ENCODE assay signal across 6 cellular contexts in the genomic region with DNA sequence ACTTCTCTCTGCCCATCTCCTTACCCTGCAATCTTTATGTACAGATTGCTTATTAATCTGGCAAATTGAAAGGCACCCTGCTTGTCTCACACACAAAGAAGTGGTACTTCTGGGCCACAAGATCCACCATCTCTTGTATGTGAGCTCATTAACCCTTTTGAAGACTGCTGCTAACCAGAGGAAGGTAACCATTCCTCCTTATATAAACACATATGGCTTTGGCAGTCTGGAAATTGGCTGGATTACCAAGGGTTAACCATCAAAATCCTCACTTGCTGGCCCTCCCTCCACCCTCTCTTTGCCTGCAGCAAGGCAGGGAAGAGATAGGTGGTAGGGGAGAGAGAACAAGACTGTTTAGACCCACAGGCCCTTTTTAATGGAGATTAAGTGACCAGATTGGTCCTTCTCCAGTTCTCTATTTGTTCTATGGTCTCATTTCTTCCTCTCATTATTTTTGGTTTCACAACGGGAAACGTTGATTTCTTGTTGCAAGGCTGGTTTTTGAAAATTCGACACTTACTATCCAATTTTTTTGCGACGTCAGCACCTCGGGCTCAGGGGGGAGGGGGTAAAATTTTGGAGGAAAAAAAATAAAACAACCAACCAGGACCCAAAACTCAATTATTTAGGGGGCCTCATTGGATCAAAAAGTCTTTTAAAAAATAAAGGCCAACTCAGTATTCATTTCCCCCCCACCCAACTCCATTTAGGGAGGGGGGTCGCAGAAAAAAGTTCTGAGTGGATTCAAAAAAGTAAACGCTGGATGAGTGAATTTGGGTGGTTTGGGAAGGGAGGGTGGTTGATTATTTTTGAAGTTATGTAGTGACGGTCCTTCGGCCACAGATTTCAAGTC. TPM values are rescaled to one million over a fixed set of nuclear protein-coding genes. Genes with fewer than 3 reads are reported as not detected.
DNase-seq lines count a peak whose midpoint lies in the region; ATAC-seq and TF ChIP-seq lines count a peak whose summit lies in the region.

No MANE protein-coding gene starts in this region.

- H3K36me3 ChIP-seq in H7 (replicated peaks; ENCODE audit: control insufficient read depth, insufficient read depth, low read length) = peaks cover 11% of the 10 kb centered on the region
- peaks cover 51% of the 10 kb centered on the region for H3K36me3 ChIP-seq in OCI-LY3 (replicated peaks; ENCODE audit: low read depth, low read length)

- ATAC-seq in HG03439 (IDR thresholded peaks at IDR 0.05; ENCODE audit: unreplicated experiment) = no peak
- no peak for ATAC-seq in HG03521 (IDR thresholded peaks at IDR 0.05; ENCODE audit: unreplicated experiment)

- H3K27me3 Mint-ChIP-seq in osteocyte (ENCODE audit: unreplicated experiment) = no peaks in the 10 kb centered on the region

- TF ChIP-seq CTCF in OCI-LY3 (IDR thresholded peaks at IDR 0.05; ENCODE audit: low read depth, low read length) (no peak), dorsolateral prefrontal cortex (IDR thresholded peaks at IDR 0.05 in 54 of 56, conservative IDR thresholded peaks at IDR 0.05 in 2 of 56; ENCODE audit: low read depth in 1 of 56, partially characterized antibody in 56 of 56) (no peak), osteocyte (IDR thresholded peaks at IDR 0.05) (no peak)

- H3K9ac ChIP-seq in OCI-LY3 (ENCODE audit: low read length) = peak overlapping the region; percentile 100

- H3K9me3 ChIP-seq in OCI-LY3 (ENCODE audit: insufficient read depth, low read length) = no peaks in the 10 kb centered on the region

- H3K4me3 ChIP-seq in H7 (ENCODE audit: insufficient read depth, low read depth, low read length) (peak overlapping the region; percentile 57), OCI-LY3 (ENCODE audit: low read length) (peak overlapping the region; percentile 92), dorsolateral prefrontal cortex (peak overlapping the region; percentile 62 to 100 (median 91))

- H3K27ac ChIP-seq in OCI-LY3 (ENCODE audit: low read length) = peak overlapping the region; percentile 87
- H3K27ac ChIP-seq in dorsolateral prefrontal cortex = peak overlapping the region; percentile 92 to 100 (median 99)

- peak overlapping the region; percentile 97 for H3K4me3 Mint-ChIP-seq in osteocyte (ENCODE audit: unreplicated experiment)

- H3K27ac Mint-ChIP-seq in osteocyte (ENCODE audit: unreplicated experiment) = peak overlapping the region; percentile 100

- peaks cover 27% of the 10 kb centered on the region for H3K4me1 ChIP-seq in OCI-LY3 (ENCODE audit: low read length)

- no peaks in the 10 kb centered on the region for H3K27me3 ChIP-seq in H7 (ENCODE audit: control insufficient read depth, insufficient read depth, low read length)
- no peaks in the 10 kb centered on the region for H3K27me3 ChIP-seq in OCI-LY3 (ENCODE audit: low read depth, low read length)
- H3K27me3 ChIP-seq in dorsolateral prefrontal cortex = no peaks in the 10 kb centered on the region

- H3K4me1 Mint-ChIP-seq in osteocyte (ENCODE audit: unreplicated experiment) = peaks cover 41% of the 10 kb centered on the region

- intact Hi-C loops in dorsolateral prefrontal cortex (cut with DNase I) = loop anchor here (2.0 to 5.0 kb wide), 5 partner anchors 31 to 105 kb away; partner anchors contain the start of genes ABCF1 (in 1 of the 2), C6orf136 (in 1 of the 2), GNL1 (in 1 of the 2) and MDC1 (in 1 of the 2)

- H3K9me3 Mint-ChIP-seq in osteocyte (ENCODE audit: unreplicated experiment) = no peaks in the 10 kb centered on the region

- DNase-seq in H7 (no peak), dorsolateral prefrontal cortex (peak in 1 of 10 donors; percentile 17), osteocyte (ENCODE audit: extremely low spot score, unreplicated experiment) (no peak)

- H3K36me3 Mint-ChIP-seq in osteocyte (ENCODE audit: unreplicated experiment) = peaks cover 29% of the 10 kb centered on the region

- H4K20me1 ChIP-seq in OCI-LY3 (ENCODE audit: insufficient read depth, low read length) = peaks cover 19% of the 10 kb centered on the region

- H3K79me2 ChIP-seq in OCI-LY3 (ENCODE audit: low read length) = peaks cover 76% of the 10 kb centered on the region

- H2AFZ ChIP-seq in OCI-LY3 (ENCODE audit: low read depth, low read length) = no peak overlapping the region

- peak overlapping the region; percentile 99 for H3K4me2 ChIP-seq in OCI-LY3 (ENCODE audit: low read length)

RNA-seq across cellular contexts. Expression of gene PPP1R10, which starts 0.9 kb away (rescaled TPM):
- total RNA-seq in H7 (2014; rRNA removed; shearing (Covaris generic)) = 47.3 and 62.3 TPM in 2 replicates
- total RNA-seq in dorsolateral prefrontal cortex (100 to 1,000 TPM in 1 of 120 experiments, 10 to 100 TPM in 119; 42.2 to 100 (median 68.4) TPM), osteocyte (82.1 and 87.6 TPM in 2 replicates)

RNA-seq across cellular contexts. Expression of gene MRPS18B, which starts 1.5 kb away (rescaled TPM):
- 112 and 121 TPM in 2 replicates for total RNA-seq in H7 (2014; rRNA removed; shearing (Covaris generic))
- total RNA-seq in dorsolateral prefrontal cortex (10 to 100 TPM; 25.2 to 53.5 (median 36.4) TPM), osteocyte (36.6 and 39.2 TPM in 2 replicates)

RNA-seq across cellular contexts. Expression of gene ATAT1, which starts 10.5 kb away (rescaled TPM):
- total RNA-seq in H7 (2014; rRNA removed; shearing (Covaris generic)) = 11.7 and 13.1 TPM in 2 replicates
- total RNA-seq in dorsolateral prefrontal cortex (10 to 100 TPM; 24.7 to 47.2 (median 35.8) TPM), osteocyte (17.3 and 20.0 TPM in 2 replicates)

RNA-seq across cellular contexts. Expression of gene C6orf136, which starts 30.7 kb away (rescaled TPM):
- total RNA-seq in H7 (2014; rRNA removed; shearing (Covaris generic)) = 15.4 and 16.9 TPM in 2 replicates
- total RNA-seq in dorsolateral prefrontal cortex = 100 to 1,000 TPM in 1 of 120 experiments, 10 to 100 TPM in 119; 30.6 to 105 (median 61.8) TPM
- total RNA-seq in osteocyte = 13.5 and 17.2 TPM in 2 replicates

RNA-seq across cellular contexts. Expression of gene ABCF1, which starts 44.9 kb away (rescaled TPM):
- total RNA-seq in H7 (2014; rRNA removed; shearing (Covaris generic)) = 52.1 and 55.7 TPM in 2 replicates
- total RNA-seq in dorsolateral prefrontal cortex (10 to 100 TPM; 24.2 to 44.5 (median 34.1) TPM), osteocyte (63.8 and 70.5 TPM in 2 replicates)
